ENCODE assay signal across 17 cellular contexts in genomic region chr6:113060664-113061063, GRCh38.
A peak's percentile ranks its signal among the peaks of the same experiment; 100 is the strongest.
DNase-seq lines count a peak whose midpoint lies in the region; ATAC-seq, FAIRE-seq and TF ChIP-seq lines count a peak whose summit lies in the region.
"Had no signal": no experiment of that assay in that cellular context is flagged by ENCODE, and none has a peak within 500 bp of the region (broad histone marks: within the 10 kb centered on the region; RNA-seq: fewer than 3 reads in every experiment).

No MANE protein-coding gene starts in this region.

- DNase-seq in GM23248 = no peak
- no peak for DNase-seq in GM12878 (ENCODE audit: low read depth, low spot score)
- no peak for DNase-seq in neural progenitor cell (ENCODE audit: low spot score)
- no peak for DNase-seq in T-helper 2 cell treated with Interferon-gamma antibody and Interleukin-4, amounts not matched to agents 5 μg/mL and 100 μg/mL, for 36 hours (ENCODE audit: low spot score)
- DNase-seq in GM12891 (ENCODE audit: insufficient read length, low spot score) = no peak
- no peak for DNase-seq in small intestine
- DNase-seq: BE2C; CD4-positive, alpha-beta memory T cell; DMS79; GOT3; H9 had no signal

- 0 out of 2 replicates have a peak overlapping the region, but pooled peaks have one; percentile 16 for H2AFZ ChIP-seq in GM23248
- no peak overlapping the region for H2AFZ ChIP-seq in GM12878 (ENCODE audit: control insufficient read depth, low read depth, low read length)
- peak overlapping the region; percentile 15 for H2AFZ ChIP-seq in neural progenitor cell (replicated peaks)

- no peak for TF ChIP-seq RAD21 in GM12878 (IDR thresholded peaks at IDR 0.05; ENCODE audit: insufficient read depth, low read depth, low read length)

- SMC1A ChIA-PET in GM12878 (lab: Charles Lee; ENCODE audit: uncharacterized antibody, unreplicated experiment) = interaction anchor here (0.6 to 2.0 kb wide), 5 partner anchors 13 to 1042 kb away, joined by 3 to 5 read pairs (median 3); no protein-coding TSS in a partner anchor

- peaks cover 6% of the 10 kb centered on the region for H3K4me1 ChIP-seq in GM23248 (ENCODE audit: insufficient read depth)
- H3K4me1 ChIP-seq in GM12878 (ENCODE audit: control insufficient read depth, insufficient read depth, low read length) = no peaks in the 10 kb centered on the region
- H3K4me1 ChIP-seq in neural progenitor cell = peaks cover 3% of the 10 kb centered on the region
- H3K4me1 ChIP-seq in small intestine (ENCODE audit: control insufficient read depth in 2 of 2, insufficient read depth in 1 of 2, low read depth in 1 of 2, low read length in 1 of 2) = no peaks in the 10 kb centered on the region
- H3K4me1 ChIP-seq: A549, BE2C had no signal

- no peaks in the 10 kb centered on the region for H3K36me3 ChIP-seq in GM23248 (ENCODE audit: low read depth)
- no peaks in the 10 kb centered on the region for H3K36me3 ChIP-seq in GM12878 (ENCODE audit: control insufficient read depth in 2 of 2, insufficient read depth in 2 of 2, low read length in 1 of 2)
- no peaks in the 10 kb centered on the region for H3K36me3 ChIP-seq in neural progenitor cell
- no peaks in the 10 kb centered on the region for H3K36me3 ChIP-seq in small intestine (ENCODE audit: control insufficient read depth in 2 of 2, insufficient read depth in 2 of 2, low read length in 2 of 2)
- H3K36me3 ChIP-seq: BE2C had no signal

- H3K9me3 ChIP-seq in GM23248 (ENCODE audit: low read depth) (no peaks in the 10 kb centered on the region), GM12878 (replicated peaks; ENCODE audit: control insufficient read depth, insufficient read depth, low read length) (no peaks in the 10 kb centered on the region), neural progenitor cell (ENCODE audit: low read depth) (no peaks in the 10 kb centered on the region), small intestine (ENCODE audit: control insufficient read depth, low read depth) (no peaks in the 10 kb centered on the region)
- H3K9me3 ChIP-seq: A549, BE2C had no signal

- H4K20me1 ChIP-seq in GM23248 (ENCODE audit: insufficient read depth) = no peaks in the 10 kb centered on the region
- no peaks in the 10 kb centered on the region for H4K20me1 ChIP-seq in GM12878 (ENCODE audit: control insufficient read depth, insufficient read depth)
- no peaks in the 10 kb centered on the region for H4K20me1 ChIP-seq in neural progenitor cell (ENCODE audit: low read depth)

- H3K4me2 ChIP-seq in GM23248 (ENCODE audit: unreplicated experiment) (no peak overlapping the region), GM12878 (ENCODE audit: control insufficient read depth, insufficient read depth) (no peak overlapping the region), neural progenitor cell (no peak overlapping the region)
- H3K4me2 ChIP-seq: A549 had no signal

- H3F3A ChIP-seq in GM23248 (ENCODE audit: insufficient read depth) (no peaks in the 10 kb centered on the region), neural progenitor cell (ENCODE audit: low read depth) (no peaks in the 10 kb centered on the region)

- in situ Hi-C loops in GM23248 (cut with MboI) = no loop called here
- in situ Hi-C loops in GM12878 (cut with MboI) = no loop called here

- no TSS peak for BruUV-seq in GM12878 (replicated peaks; lab: Mats Ljungman, UMichigan)

- TF ChIP-seq POLR2A in GM12878 (IDR thresholded peaks at IDR 0.05; ENCODE audit: low read depth, low read length) = no peak
- no peak for TF ChIP-seq POLR2A in GM12891 (IDR thresholded peaks at IDR 0.05; ENCODE audit: low read depth, low read length)

- WGBS in GM23248 (ENCODE audit: low coverage in 1 of 2, low lambda C conversion rate in 2 of 2, missing lambda C conversion rate in 2 of 2), 2 experiments = 89 to 91% methylated on average over 2 of the region's 2 CpGs
- 2% methylated on average over 2 of the region's 2 CpGs for WGBS in GM12878 (ENCODE audit: insufficient coverage, insufficient replicate concordance, low lambda C conversion rate, missing lambda C conversion rate)
- 49 to 75% (median 51%) methylated on average over 2 of the region's 2 CpGs for WGBS in small intestine, 3 donors

- no peak overlapping the region for H3K27ac ChIP-seq in GM23248
- H3K27ac ChIP-seq in GM12878 (ENCODE audit: control insufficient read depth, insufficient read depth) = no peak overlapping the region
- no peak overlapping the region for H3K27ac ChIP-seq in neural progenitor cell
- no peak overlapping the region for H3K27ac ChIP-seq in small intestine (ENCODE audit: low read depth in 1 of 2, low read length in 1 of 2)
- H3K27ac ChIP-seq: A549, C4-2B had no signal

- peaks cover 20% of the 10 kb centered on the region for H3K36me3 Mint-ChIP-seq in neural progenitor cell
- no peaks in the 10 kb centered on the region for H3K36me3 Mint-ChIP-seq in T-helper 2 cell treated with Interferon-gamma antibody and Interleukin-4, amounts not matched to agents 5 μg/mL and 100 μg/mL, for 36 hours (ENCODE audit: low read depth)
- H3K36me3 Mint-ChIP-seq: CD4-positive, alpha-beta memory T cell had no signal

- TF ChIP-seq EP300 in GM12878 (IDR thresholded peaks at IDR 0.05; ENCODE audit: borderline replicate concordance in 1 of 2, control insufficient read depth in 1 of 2, low read depth in 2 of 2, low read length in 2 of 2) = no peak

- peaks cover 14% of the 10 kb centered on the region for H3K4me1 Mint-ChIP-seq in neural progenitor cell
- no peaks in the 10 kb centered on the region for H3K4me1 Mint-ChIP-seq in T-helper 2 cell treated with Interferon-gamma antibody and Interleukin-4, amounts not matched to agents 5 μg/mL and 100 μg/mL, for 36 hours (ENCODE audit: low read depth)
- H3K4me1 Mint-ChIP-seq: CD4-positive, alpha-beta memory T cell had no signal

- H3K9me3 Mint-ChIP-seq in neural progenitor cell = peaks cover 18% of the 10 kb centered on the region
- H3K9me3 Mint-ChIP-seq in T-helper 2 cell treated with Interferon-gamma antibody and Interleukin-4, amounts not matched to agents 5 μg/mL and 100 μg/mL, for 36 hours = no peaks in the 10 kb centered on the region
- H3K9me3 Mint-ChIP-seq: H9 had no signal

- no peak overlapping the region for H3K9ac ChIP-seq in GM23248
- no peak overlapping the region for H3K9ac ChIP-seq in GM12878 (ENCODE audit: control insufficient read depth, insufficient read depth, low read length)
- H3K9ac ChIP-seq in neural progenitor cell = no peak overlapping the region

- no peak for TF ChIP-seq CTCF in GM12878 (IDR thresholded peaks at IDR 0.05 in 2 of 3, conservative IDR thresholded peaks at IDR 0.05 in 1 of 3; ENCODE audit: control insufficient read depth in 2 of 3, extremely low read depth in 1 of 3, insufficient read depth in 1 of 3, low read depth in 3 of 3, low read length in 3 of 3)
- no peak for TF ChIP-seq CTCF in neural progenitor cell (IDR thresholded peaks at IDR 0.05)

- RAD21 ChIA-PET in GM12878 (lab: Charles Lee; ENCODE audit: unreplicated experiment) = interaction anchor here (1.2 kb wide), 1 partner anchor 10 kb away, joined by 3 read pairs; no protein-coding TSS in a partner anchor

- POLR2A ChIA-PET in GM12878 (lab: Charles Lee) = no interaction called here

- no peak overlapping the region for H3K27ac Mint-ChIP-seq in neural progenitor cell
- H3K27ac Mint-ChIP-seq in T-helper 2 cell treated with Interferon-gamma antibody and Interleukin-4, amounts not matched to agents 5 μg/mL and 100 μg/mL, for 36 hours = no peak overlapping the region
- H3K27ac Mint-ChIP-seq: CD4-positive, alpha-beta memory T cell; H9 had no signal

- ATAC-seq in HG02884 (IDR thresholded peaks at IDR 0.05; ENCODE audit: unreplicated experiment) = peak; percentile 58
- peak; percentile 62 for ATAC-seq in GM12878
- no peak for ATAC-seq in GM21786 (IDR thresholded peaks at IDR 0.05; ENCODE audit: unreplicated experiment)
- ATAC-seq: A549 had no signal

- H3K79me2 ChIP-seq in GM23248 (ENCODE audit: insufficient read depth) (no peaks in the 10 kb centered on the region), GM12878 (ENCODE audit: control insufficient read depth, insufficient read depth, low read length) (no peaks in the 10 kb centered on the region), neural progenitor cell (ENCODE audit: low read depth) (no peaks in the 10 kb centered on the region)

- CTCF ChIA-PET in GM12878 (lab: Yijun Ruan, JAX) = no interaction called here

- H3K4me3 ChIP-seq in GM23248 (no peak overlapping the region), GM12878 (no peak overlapping the region), neural progenitor cell (no peak overlapping the region), small intestine (ENCODE audit: low read depth in 1 of 2, low read length in 2 of 2) (no peak overlapping the region)
- H3K4me3 ChIP-seq: A549 had no signal

- no peaks in the 10 kb centered on the region for H3K9me2 ChIP-seq in GM23248 (ENCODE audit: insufficient read depth)

- H3K27me3 Mint-ChIP-seq in neural progenitor cell (ENCODE audit: insufficient read depth, low read depth) = peaks cover 4% of the 10 kb centered on the region
- no peaks in the 10 kb centered on the region for H3K27me3 Mint-ChIP-seq in T-helper 2 cell treated with Interferon-gamma antibody and Interleukin-4, amounts not matched to agents 5 μg/mL and 100 μg/mL, for 36 hours (ENCODE audit: low read depth)
- H3K27me3 Mint-ChIP-seq: CD4-positive, alpha-beta memory T cell had no signal

- FAIRE-seq in GM12878 (lab: Jason Lieb, UNC) (no peak), GM12891 (lab: Jason Lieb, UNC) (no peak), small intestine (lab: Jason Lieb, UNC) (no peak)
- FAIRE-seq: A549, GM18507, HTR-8/SVneo had no signal

- no peaks in the 10 kb centered on the region for H3K27me3 ChIP-seq in GM23248 (replicated peaks; ENCODE audit: insufficient read depth)
- no peaks in the 10 kb centered on the region for H3K27me3 ChIP-seq in GM12878 (replicated peaks in 1 of 2; ENCODE audit: control insufficient read depth in 2 of 2, insufficient read depth in 2 of 2, low read length in 1 of 2)
- H3K27me3 ChIP-seq in neural progenitor cell = no peaks in the 10 kb centered on the region
- H3K27me3 ChIP-seq in small intestine (ENCODE audit: control insufficient read depth in 2 of 2, insufficient read depth in 2 of 2, low read length in 2 of 2) = no peaks in the 10 kb centered on the region
- H3K27me3 ChIP-seq: BE2C had no signal

- H3K4me3 Mint-ChIP-seq in neural progenitor cell = no peak overlapping the region
- H3K4me3 Mint-ChIP-seq in T-helper 2 cell treated with Interferon-gamma antibody and Interleukin-4, amounts not matched to agents 5 μg/mL and 100 μg/mL, for 36 hours = no peak overlapping the region
- H3K4me3 Mint-ChIP-seq: CD4-positive, alpha-beta memory T cell; H9 had no signal

- intact Hi-C loops in GM12878 (cut with micrococcal nuclease; ENCODE audit: unreplicated experiment) = no loop called here

TF ChIP-seq in GM12891, 5 proteins besides CTCF, POLR2A, EP300 and RAD21:
- no peak for TF ChIP-seq TAF1 (IDR thresholded peaks at IDR 0.05; ENCODE audit: low read depth, low read length)
